In genomic region chr16:71540-72341, GRCh38 we compare ENCODE assay signal across 8 cellular contexts. TPM values are rescaled to one million over a fixed set of nuclear protein-coding genes. Genes with fewer than 3 reads are reported as not detected.
DNase-seq lines count a peak whose midpoint lies in the region; ATAC-seq and TF ChIP-seq lines count a peak whose summit lies in the region.

No MANE protein-coding gene starts in this region.

- 4 to 9% methylated on average over 23 to 29 of the region's 47 CpGs for WGBS in tibial nerve, 2 donors

- peaks cover 55% of the 10 kb centered on the region for H3K4me1 ChIP-seq in BLaER1
- H3K4me1 ChIP-seq in KMS-11 (ENCODE audit: low read depth, poor library complexity, severe bottlenecking) = peaks cover 22% of the 10 kb centered on the region
- H3K4me1 ChIP-seq in left lung = peaks cover 22 to 63% of the 10 kb centered on the region in 2 donors
- H3K4me1 ChIP-seq in tibial nerve = peaks cover 0 to 91% (median 82%) of the 10 kb centered on the region in 4 donors
- peaks cover 10% of the 10 kb centered on the region for H3K4me1 ChIP-seq in OCI-LY7 (ENCODE audit: insufficient read depth, low read length, poor library complexity, severe bottlenecking)

- TF ChIP-seq EP300 in tibial nerve (IDR thresholded peaks at IDR 0.05) = peak in 1 of 2 donors; percentile 79

- intact Hi-C loops in left lung (cut with DNase I) = no loop called here
- intact Hi-C loops in OCI-LY7 (cut with micrococcal nuclease; ENCODE audit: unreplicated experiment) = no loop called here

- TF ChIP-seq CTCF in KMS-11 (conservative IDR thresholded peaks at IDR 0.05; ENCODE audit: low read depth, low read length) = no peak
- TF ChIP-seq CTCF in left lung (IDR thresholded peaks at IDR 0.05) = no peak
- TF ChIP-seq CTCF in tibial nerve (IDR thresholded peaks at IDR 0.05) = peak in 2 of 5 experiments; percentile 29 to 31
- TF ChIP-seq CTCF in OCI-LY7 (conservative IDR thresholded peaks at IDR 0.05; ENCODE audit: low read length) = no peak

- H2AFZ ChIP-seq in KMS-11 (ENCODE audit: low read depth) = no peak overlapping the region
- H2AFZ ChIP-seq in OCI-LY7 (ENCODE audit: low read length) = no peak overlapping the region

- H3K36me3 ChIP-seq in BLaER1 (no peaks in the 10 kb centered on the region), KMS-11 (ENCODE audit: insufficient read depth) (no peaks in the 10 kb centered on the region), left lung (no peaks in the 10 kb centered on the region), tibial nerve (no peaks in the 10 kb centered on the region), OCI-LY7 (ENCODE audit: insufficient read depth, low read length) (no peaks in the 10 kb centered on the region)

- peaks cover 50% of the 10 kb centered on the region for H3K27me3 ChIP-seq in BLaER1
- peaks cover 20% of the 10 kb centered on the region for H3K27me3 ChIP-seq in KMS-11 (ENCODE audit: insufficient read depth, low read depth)
- H3K27me3 ChIP-seq in left lung = peaks cover 0 to 36% of the 10 kb centered on the region in 2 donors
- no peaks in the 10 kb centered on the region for H3K27me3 ChIP-seq in tibial nerve

- H3K9me3 ChIP-seq in BLaER1 (no peaks in the 10 kb centered on the region), left lung (no peaks in the 10 kb centered on the region), tibial nerve (no peaks in the 10 kb centered on the region), OCI-LY7 (ENCODE audit: low read length) (no peaks in the 10 kb centered on the region)

- H3K9me2 ChIP-seq in OCI-LY7 (ENCODE audit: insufficient read depth, low read length) = no peaks in the 10 kb centered on the region

- TF ChIP-seq POLR2A in tibial nerve (IDR thresholded peaks at IDR 0.05) = peak in 1 of 2 donors; percentile 61

- H3K27ac ChIP-seq in BLaER1 (no peak overlapping the region), KMS-11 (no peak overlapping the region), caudate nucleus (ENCODE audit: low read depth, low read length) (peak overlapping the region; percentile 62), left lung (peak overlapping the region; percentile 78 to 80), tibial nerve (peak overlapping the region; percentile 80 to 99 (median 94)), OCI-LY7 (ENCODE audit: low read depth, low read length, poor library complexity, severe bottlenecking) (no peak overlapping the region)

- H3K9ac ChIP-seq in BLaER1 = no peak overlapping the region
- no peak overlapping the region for H3K9ac ChIP-seq in KMS-11

- CTCF ChIA-PET in OCI-LY7 (lab: Charles Lee; ENCODE audit: unreplicated experiment) = no interaction called here

- no TSS peak for BruUV-seq in OCI-LY7 (replicated peaks; lab: Mats Ljungman, UMichigan)

- DNase-seq in caudate nucleus (lab: John Stamatoyannopoulos, UW) = peak in 19 of 61 donors; percentile 12 to 75 (median 40)
- peak in 1 of 2 donors; percentile 78 for DNase-seq in left lung
- peak; percentile 86 for DNase-seq in tibial nerve (ENCODE audit: low spot score in 2 of 2)
- DNase-seq in OCI-LY7 (ENCODE audit: low spot score) = no peak
- no peak for DNase-seq in NCI-H1092 (lab: John Stamatoyannopoulos, UW)

- H4K20me1 ChIP-seq in BLaER1 = peaks cover 10% of the 10 kb centered on the region; the same call in 1 of the 2 replicates
- H4K20me1 ChIP-seq in KMS-11 (ENCODE audit: insufficient read depth) = no peaks in the 10 kb centered on the region
- no peaks in the 10 kb centered on the region for H4K20me1 ChIP-seq in OCI-LY7 (ENCODE audit: insufficient read depth, low read length)

- H3K4me2 ChIP-seq in BLaER1 (peak overlapping the region; percentile 94), KMS-11 (peak overlapping the region; percentile 54; the same call in 1 of the 2 replicates), OCI-LY7 (ENCODE audit: low read length) (no peak overlapping the region)

- H3K79me2 ChIP-seq in KMS-11 (ENCODE audit: insufficient read depth, low read depth) = no peaks in the 10 kb centered on the region
- H3K79me2 ChIP-seq in OCI-LY7 (ENCODE audit: insufficient read depth, low read depth, low read length) = no peaks in the 10 kb centered on the region

- POLR2A ChIA-PET in OCI-LY7 (lab: Charles Lee) = no interaction called here

- peak overlapping the region; percentile 63 for H3K4me3 ChIP-seq in BLaER1
- H3K4me3 ChIP-seq in KMS-11 (IDR thresholded peaks at IDR 0.05; ENCODE audit: insufficient read depth, low read depth, low read length) = no peak overlapping the region
- peak overlapping the region; percentile 68 to 73 for H3K4me3 ChIP-seq in left lung
- H3K4me3 ChIP-seq in tibial nerve = peak overlapping the region; percentile 58 to 96 (median 70)
- no peak overlapping the region for H3K4me3 ChIP-seq in OCI-LY7 (ENCODE audit: low read depth, low read length, poor library complexity, severe bottlenecking)

- ATAC-seq in left lung (peak; percentile 72), HG02981 (IDR thresholded peaks at IDR 0.05; ENCODE audit: unreplicated experiment) (no peak)

RNA-seq across cellular contexts. Expression of gene RHBDF1, which starts 0.7 kb away (rescaled TPM):
- 10 to 100 TPM; 33.4 to 45.0 TPM for total RNA-seq in left lung
- 100 to 1,000 TPM in 3 of 4 donors, 10 to 100 TPM in 1; 92.7 to 157 (median 137) TPM for total RNA-seq in tibial nerve
- 0.10 and 0.13 TPM in 2 replicates for total RNA-seq in OCI-LY7 (2014; rRNA removed; shearing (Covaris generic))
- 0.66 and 0.68 TPM in 2 replicates for total RNA-seq in OCI-LY7 (2022)

RNA-seq across cellular contexts. Expression of gene MPG, which starts 6.3 kb away (rescaled TPM):
- 10 to 100 TPM; 46.3 to 47.6 TPM for total RNA-seq in left lung
- 100 to 1,000 TPM in 2 of 4 donors, 10 to 100 TPM in 2; 74.3 to 190 (median 115) TPM for total RNA-seq in tibial nerve
- 119 and 126 TPM in 2 replicates for total RNA-seq in OCI-LY7 (2014; rRNA removed; shearing (Covaris generic))
- total RNA-seq in OCI-LY7 (2022) = 54.2 and 58.1 TPM in 2 replicates

RNA-seq across cellular contexts. Expression of gene SNRNP25, which starts 18.1 kb away (rescaled TPM):
- total RNA-seq in left lung (10 to 100 TPM; 19.1 to 22.2 TPM), tibial nerve (10 to 100 TPM in 3 of 4 donors, 1 to 10 TPM in 1; 9.3 to 21.6 (median 15.7) TPM), OCI-LY7 (2022) (63.0 and 68.3 TPM in 2 replicates)
- total RNA-seq in OCI-LY7 (2014; rRNA removed; shearing (Covaris generic)) = 61.4 and 68.1 TPM in 2 replicates

RNA-seq across cellular contexts. Expression of gene POLR3K, which starts 18.3 kb away (rescaled TPM):
- total RNA-seq in left lung (10 to 100 TPM; 12.6 to 13.4 TPM), tibial nerve (1 to 10 TPM in 3 of 4 donors, under 1 TPM in 1; 0.66 to 8.6 (median 3.1) TPM), OCI-LY7 (2022) (73.6 and 74.1 TPM in 2 replicates)
- total RNA-seq in OCI-LY7 (2014; rRNA removed; shearing (Covaris generic)) = 26.2 and 28.6 TPM in 2 replicates

Comparison
In these comparisons a context has a peak if more than half of its experiments do, and no peak if none do; other contexts are left out.
1. H3K27ac ChIP-seq: peak in caudate nucleus (single experiment), left lung (2 of 2) and tibial nerve (4 of 4); none in BLaER1 (single experiment), KMS-11 (single experiment) and OCI-LY7 (single experiment).
2. H3K4me3 ChIP-seq: peak in BLaER1 (single experiment), left lung (2 of 2) and tibial nerve (4 of 4); none in KMS-11 (single experiment) and OCI-LY7 (single experiment).
3. DNase-seq: peak in tibial nerve (2 of 2); none in OCI-LY7 (single experiment) and NCI-H1092 (single experiment).
4. RNA of gene RHBDF1, which starts 0.7 kb away (total RNA-seq): 92.7 to 157 TPM in tibial nerve and 33.4 to 45.0 TPM in left lung; 0.10 to 0.68 TPM in OCI-LY7; every median in the first group is over 10 times any median in the second.